In the genomic region with DNA sequence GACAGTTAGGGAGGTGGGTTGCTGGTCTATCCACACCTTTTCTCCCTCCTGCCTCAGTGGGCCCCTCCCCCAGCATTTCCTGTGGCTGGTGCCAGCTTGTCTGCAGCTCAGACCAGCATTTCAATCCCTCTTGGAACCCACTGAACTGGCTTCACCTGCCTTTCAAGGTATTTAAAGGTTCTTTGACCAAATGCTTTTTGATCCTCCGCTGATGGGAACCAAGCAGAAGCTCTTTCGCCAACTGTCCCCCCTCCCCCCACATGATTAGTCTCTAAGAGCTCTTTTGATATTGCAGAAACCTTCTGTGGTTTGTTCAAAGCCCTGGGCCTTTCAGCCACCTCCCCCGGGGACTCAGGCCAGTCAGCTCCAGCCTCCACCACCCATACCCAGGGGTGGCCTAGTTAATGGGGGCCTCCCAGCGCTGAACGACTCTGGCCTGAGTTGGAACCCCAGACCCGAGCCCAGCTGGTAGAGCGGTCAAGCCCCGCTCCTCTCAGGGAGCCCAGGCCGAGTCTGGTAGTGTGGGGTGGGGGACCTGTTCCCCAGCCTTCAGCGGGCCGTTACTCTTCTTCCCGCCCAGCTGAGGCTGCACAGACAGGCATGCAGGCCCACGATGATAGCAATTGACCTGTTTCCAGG, we compare ENCODE assay signal across 12 cellular contexts. TPM values are rescaled to one million over a fixed set of nuclear protein-coding genes. Genes with fewer than 3 reads are reported as not detected.
DNase-seq lines count a peak whose midpoint lies in the region; ATAC-seq and TF ChIP-seq lines count a peak whose summit lies in the region.
"Had no signal": no experiment of that assay in that cellular context is flagged by ENCODE, and none has a peak within 500 bp of the region (broad histone marks: within the 10 kb centered on the region; RNA-seq: fewer than 3 reads in every experiment).

No MANE protein-coding gene starts in this region.

- no peaks in the 10 kb centered on the region for H3K9me3 Mint-ChIP-seq in activated naive CD4-positive, alpha-beta T cell treated with anti-CD3 and anti-CD28 coated beads, Interleukin-2, amount 50 U/mL, for 24 hours
- H3K9me3 Mint-ChIP-seq in T-cell = no peaks in the 10 kb centered on the region
- H3K9me3 Mint-ChIP-seq in T-helper 2 cell treated with Interferon-gamma antibody and Interleukin-4, amounts not matched to agents 5 μg/mL and 100 μg/mL, for 36 hours = no peaks in the 10 kb centered on the region
- H3K9me3 Mint-ChIP-seq: activated naive CD4-positive, alpha-beta T cell treated with anti-CD3 and anti-CD28 coated beads for 36 hours had no signal

- POLR2A ChIA-PET in T-cell (lab: Charles Lee) = no interaction called here

- H3K27me3 ChIP-seq in lower lobe of right lung (ENCODE audit: low read depth) (peaks cover 8% of the 10 kb centered on the region), upper lobe of right lung (peaks cover 7% of the 10 kb centered on the region)

- H3K4me3 ChIP-seq in lower lobe of right lung = peak overlapping the region; percentile 63
- peak overlapping the region; percentile 57 for H3K4me3 ChIP-seq in upper lobe of right lung

- H3K36me3 Mint-ChIP-seq in activated naive CD4-positive, alpha-beta T cell treated with anti-CD3 and anti-CD28 coated beads, Interleukin-2, amount 50 U/mL, for 24 hours = no peaks in the 10 kb centered on the region
- H3K36me3 Mint-ChIP-seq in T-cell = no peaks in the 10 kb centered on the region
- no peaks in the 10 kb centered on the region for H3K36me3 Mint-ChIP-seq in T-helper 2 cell treated with Interferon-gamma antibody and Interleukin-4, amounts not matched to agents 5 μg/mL and 100 μg/mL, for 36 hours (ENCODE audit: low read depth)

- H3K36me3 ChIP-seq in lower lobe of right lung (no peaks in the 10 kb centered on the region), upper lobe of right lung (no peaks in the 10 kb centered on the region)

- H3K27ac ChIP-seq in lower lobe of right lung (peak overlapping the region; percentile 67), upper lobe of right lung (peak overlapping the region; percentile 63)

- peaks cover 9% of the 10 kb centered on the region for H3K27me3 Mint-ChIP-seq in activated naive CD4-positive, alpha-beta T cell treated with anti-CD3 and anti-CD28 coated beads, Interleukin-2, amount 50 U/mL, for 24 hours
- H3K27me3 Mint-ChIP-seq in T-cell = peaks cover 20 to 50% of the 10 kb centered on the region in 2 donors
- H3K27me3 Mint-ChIP-seq in T-helper 2 cell treated with Interferon-gamma antibody and Interleukin-4, amounts not matched to agents 5 μg/mL and 100 μg/mL, for 36 hours (ENCODE audit: low read depth) = peaks cover 52% of the 10 kb centered on the region

- no peaks in the 10 kb centered on the region for H3K9me3 ChIP-seq in lower lobe of right lung
- no peaks in the 10 kb centered on the region for H3K9me3 ChIP-seq in upper lobe of right lung

- H3K27ac Mint-ChIP-seq in activated naive CD4-positive, alpha-beta T cell treated with anti-CD3 and anti-CD28 coated beads, Interleukin-2, amount 50 U/mL, for 24 hours = no peak overlapping the region
- no peak overlapping the region for H3K27ac Mint-ChIP-seq in T-cell
- H3K27ac Mint-ChIP-seq in T-helper 2 cell treated with Interferon-gamma antibody and Interleukin-4, amounts not matched to agents 5 μg/mL and 100 μg/mL, for 36 hours = no peak overlapping the region
- H3K27ac Mint-ChIP-seq: activated naive CD4-positive, alpha-beta T cell treated with anti-CD3 and anti-CD28 coated beads for 36 hours had no signal

- TF ChIP-seq CTCF in lower lobe of right lung (IDR thresholded peaks at IDR 0.05) (no peak), upper lobe of right lung (IDR thresholded peaks at IDR 0.05) (no peak)

- ATAC-seq in T-cell (replicated peaks in 1 of 4) (no peak), lower lobe of right lung (no peak), upper lobe of right lung (no peak)

- CTCF ChIA-PET in T-cell (lab: Charles Lee) = interaction anchor here in 1 of 2 donors (0.5 kb wide), 1 partner anchor 11 kb away, joined by 3 read pairs; no protein-coding TSS in a partner anchor

- DNase-seq in activated naive CD4-positive, alpha-beta T cell treated with Interleukin-2 at 50 U/mL for 16 hours = no peak
- DNase-seq in T-cell (no peak), lower lobe of right lung (no peak), upper lobe of right lung (no peak), activated gamma-delta T cell (lab: John Stamatoyannopoulos, UW) (no peak), T-helper 1 cell (no peak)
- no peak for DNase-seq in T-helper 2 cell treated with Interferon-gamma antibody and Interleukin-4, amounts not matched to agents 5 μg/mL and 100 μg/mL, for 36 hours (ENCODE audit: low spot score)
- DNase-seq: activated naive CD4-positive, alpha-beta T cell treated with anti-CD3 and anti-CD28 coated beads for 36 hours; AML-193; effector CD4-positive, alpha-beta T cell; Kasumi-1 had no signal

- H3K4me1 Mint-ChIP-seq in activated naive CD4-positive, alpha-beta T cell treated with anti-CD3 and anti-CD28 coated beads, Interleukin-2, amount 50 U/mL, for 24 hours = peaks cover 25% of the 10 kb centered on the region
- peaks cover 12 to 20% (median 19%) of the 10 kb centered on the region in 3 donors for H3K4me1 Mint-ChIP-seq in T-cell
- H3K4me1 Mint-ChIP-seq in T-helper 2 cell treated with Interferon-gamma antibody and Interleukin-4, amounts not matched to agents 5 μg/mL and 100 μg/mL, for 36 hours (ENCODE audit: low read depth) = peaks cover 6% of the 10 kb centered on the region

- intact Hi-C loops in lower lobe of right lung (cut with DNase I) (no loop called here), upper lobe of right lung (cut with DNase I) (no loop called here)

- H3K4me1 ChIP-seq in lower lobe of right lung (peaks cover 23% of the 10 kb centered on the region), upper lobe of right lung (peaks cover 19% of the 10 kb centered on the region)

- H3K4me3 Mint-ChIP-seq in activated naive CD4-positive, alpha-beta T cell treated with anti-CD3 and anti-CD28 coated beads, Interleukin-2, amount 50 U/mL, for 24 hours = peak overlapping the region; percentile 40
- peak overlapping the region; percentile 6 to 77 (median 43) for H3K4me3 Mint-ChIP-seq in T-cell
- H3K4me3 Mint-ChIP-seq in T-helper 2 cell treated with Interferon-gamma antibody and Interleukin-4, amounts not matched to agents 5 μg/mL and 100 μg/mL, for 36 hours = no peak overlapping the region
- H3K4me3 Mint-ChIP-seq: activated naive CD4-positive, alpha-beta T cell treated with anti-CD3 and anti-CD28 coated beads for 36 hours had no signal

RNA-seq across cellular contexts. Expression of a gene that starts 6.0 kb away (rescaled TPM):
- total RNA-seq in T-cell (under 1 TPM in 3 of 5 donors, not detected in 2; 0.19 to 0.26 (median 0.20) TPM), lower lobe of right lung (3.8 TPM), upper lobe of right lung (4.8 TPM)
- total RNA-seq: activated naive CD4-positive, alpha-beta T cell treated with anti-CD3 and anti-CD28 coated beads for 36 hours had no signal
